In the genomic region with DNA sequence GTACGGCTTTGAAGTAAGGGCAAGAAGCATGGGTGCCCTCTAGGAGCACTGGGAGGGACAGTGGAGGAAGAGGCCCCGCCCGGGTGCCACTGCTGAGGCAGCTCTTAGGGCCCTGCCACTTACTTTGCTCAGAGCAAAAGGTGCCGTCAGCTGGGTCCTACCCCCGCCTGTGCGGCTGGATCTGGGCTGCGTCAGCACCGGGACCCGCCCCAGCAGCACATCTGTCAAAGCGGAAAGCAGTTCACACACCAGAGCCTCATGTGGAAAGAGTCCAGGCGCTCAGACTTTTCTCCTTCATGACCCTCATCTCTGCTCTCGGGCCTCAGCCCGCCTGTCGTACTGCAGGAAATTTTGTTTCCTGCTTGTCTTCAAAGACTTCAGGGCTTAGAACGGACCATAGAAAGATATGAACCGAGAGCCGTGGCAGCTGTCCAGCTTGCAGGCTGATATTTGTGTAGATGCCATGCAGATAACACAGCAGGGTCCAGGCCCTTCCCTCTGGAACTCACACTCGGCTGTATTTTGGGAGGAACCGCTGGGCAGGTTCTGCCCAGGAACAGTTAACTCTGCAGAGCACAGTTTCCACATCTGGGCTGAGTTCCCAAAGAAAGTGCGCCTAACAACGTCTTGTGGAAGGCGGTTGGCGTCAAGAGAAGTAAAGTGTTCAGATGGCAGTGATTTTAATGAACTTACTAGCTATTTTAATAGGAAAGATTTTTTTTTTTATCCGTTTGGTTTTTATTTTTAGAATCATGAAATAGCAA, we compare ENCODE assay signal across 12 cellular contexts. TPM values are rescaled to one million over a fixed set of nuclear protein-coding genes. Genes with fewer than 3 reads are reported as not detected.
DNase-seq lines count a peak whose midpoint lies in the region; ATAC-seq and TF ChIP-seq lines count a peak whose summit lies in the region.
"Had no signal": no experiment of that assay in that cellular context is flagged by ENCODE, and none has a peak within 500 bp of the region (broad histone marks: within the 10 kb centered on the region; RNA-seq: fewer than 3 reads in every experiment).

No MANE protein-coding gene starts in this region.

- intact Hi-C loops in transverse colon (cut with DNase I; ENCODE audit: low total_unique reads) = loop anchor here (2.0 to 10.0 kb wide), 2 partner anchors 257 to 451 kb away; a partner anchor contains a TSS
- intact Hi-C loops in activated naive CD4-positive, alpha-beta T cell treated with anti-CD3 and anti-CD28 coated beads for 36 hours (cut with micrococcal nuclease) = no loop called here

- no peaks in the 10 kb centered on the region for H3K4me1 Mint-ChIP-seq in activated naive CD4-positive, alpha-beta T cell treated with anti-CD3 and anti-CD28 coated beads for 36 hours (ENCODE audit: low read depth)

- H3K4me1 ChIP-seq in mucosa of rectum (ENCODE audit: control insufficient read depth in 2 of 2, insufficient read depth in 2 of 2, low read length in 2 of 2) (peaks cover 9 to 21% of the 10 kb centered on the region in 2 donors), transverse colon (peaks cover 15 to 22% (median 18%) of the 10 kb centered on the region in 4 donors)

- ATAC-seq in HG03378 (IDR thresholded peaks at IDR 0.05; ENCODE audit: unreplicated experiment) = no peak

- H3K27me3 Mint-ChIP-seq in activated naive CD4-positive, alpha-beta T cell treated with anti-CD3 and anti-CD28 coated beads for 36 hours (ENCODE audit: low read depth) = no peaks in the 10 kb centered on the region
- H3K27me3 Mint-ChIP-seq: stimulated activated memory B cell treated with anti-CD40 and anti-IgM and Interleukin-4, amounts not matched to agents 10 μg/mL and 1 μg/mL and 100 μg/mL, for 72 hours had no signal

- H3K9me3 ChIP-seq in mucosa of rectum (ENCODE audit: control insufficient read depth in 2 of 2, low read length in 2 of 2) (no peaks in the 10 kb centered on the region), transverse colon (no peaks in the 10 kb centered on the region)

- no peak for TF ChIP-seq CTCF in transverse colon (IDR thresholded peaks at IDR 0.05)

- H3K4me3 ChIP-seq in mucosa of rectum (ENCODE audit: low read length in 2 of 2) (no peak overlapping the region), transverse colon (no peak overlapping the region)

- no peak for TF ChIP-seq POLR2A in transverse colon (IDR thresholded peaks at IDR 0.05)

- in situ Hi-C loops in transverse colon (cut with MboI; ENCODE audit: low pct_ligation_motif_present in 1 of 4, low pct_unique_long_range_greater_than_20kb in 1 of 4, low sequenced_read_pairs in 3 of 4) = loop anchor here in 1 of 4 donors (10.0 kb wide), 1 partner anchor 447 kb away; no protein-coding TSS in a partner anchor

- H3K27me3 ChIP-seq in mucosa of rectum (ENCODE audit: control insufficient read depth in 2 of 2, insufficient read depth in 2 of 2, low read length in 2 of 2) = no peaks in the 10 kb centered on the region
- H3K27me3 ChIP-seq in transverse colon = no peaks in the 10 kb centered on the region

- no peak overlapping the region for H3K27ac Mint-ChIP-seq in activated naive CD4-positive, alpha-beta T cell treated with anti-CD3 and anti-CD28 coated beads for 36 hours
- H3K27ac Mint-ChIP-seq: stimulated activated memory B cell treated with anti-CD40 and anti-IgM and Interleukin-4, amounts not matched to agents 10 μg/mL and 1 μg/mL and 100 μg/mL, for 72 hours had no signal

- DNase-seq in glomerular visceral epithelial cell (ENCODE audit: extremely low spot score) (peak; percentile 71), transverse colon (peak; percentile 69), AG20443 (ENCODE audit: low spot score) (no peak), SHP77 treated with DMSO at 0.1 percent for 48 hours (lab: John Stamatoyannopoulos, UW) (no peak)
- no peak for DNase-seq in activated naive CD4-positive, alpha-beta T cell treated with anti-CD3 and anti-CD28 coated beads for 36 hours
- DNase-seq: activated T-cell treated with anti-CD3 and anti-CD28 coated beads for 4 hours, MV-4-11, T1000 had no signal

- TF ChIP-seq EP300 in transverse colon (IDR thresholded peaks at IDR 0.05; ENCODE audit: low read depth) = no peak

- peaks cover 10% of the 10 kb centered on the region for H3K36me3 Mint-ChIP-seq in activated naive CD4-positive, alpha-beta T cell treated with anti-CD3 and anti-CD28 coated beads for 36 hours (ENCODE audit: low read depth)

- H3K36me3 ChIP-seq in mucosa of rectum (ENCODE audit: control insufficient read depth in 2 of 2, insufficient read depth in 2 of 2, low read length in 2 of 2) (peaks cover 15 to 21% of the 10 kb centered on the region in 2 donors), transverse colon (peaks cover 0 to 6% (median 0%) of the 10 kb centered on the region in 4 donors)

- no peak overlapping the region for H3K9ac ChIP-seq in mucosa of rectum (ENCODE audit: low read depth in 1 of 2, low read length in 2 of 2)

- no peaks in the 10 kb centered on the region for H3K9me3 Mint-ChIP-seq in activated naive CD4-positive, alpha-beta T cell treated with anti-CD3 and anti-CD28 coated beads for 36 hours
- H3K9me3 Mint-ChIP-seq: stimulated activated memory B cell treated with anti-CD40 and anti-IgM and Interleukin-4, amounts not matched to agents 10 μg/mL and 1 μg/mL and 100 μg/mL, for 72 hours had no signal

- CTCF ChIA-PET in activated naive CD4-positive, alpha-beta T cell treated with anti-CD3 and anti-CD28 coated beads for 36 hours (lab: Charles Lee) = no interaction called here

- 14 to 39% (median 31%) methylated on average over 24 of the region's 24 CpGs for WGBS in adipose tissue, 3 donors
- WGBS in transverse colon (ENCODE audit: low coverage in 1 of 2), 2 donors = 42 to 61% methylated on average over 4 to 24 of the region's 24 CpGs

- H3K27ac ChIP-seq in adipose tissue (ENCODE audit: low read depth, low read length) (peak overlapping the region; percentile 29), mucosa of rectum (ENCODE audit: low read depth in 2 of 2, low read length in 2 of 2) (peak overlapping the region; percentile 59 to 66), transverse colon (peak overlapping the region; percentile 73 to 89 (median 80))

- H3K4me3 Mint-ChIP-seq in activated naive CD4-positive, alpha-beta T cell treated with anti-CD3 and anti-CD28 coated beads for 36 hours = no peak overlapping the region
- H3K4me3 Mint-ChIP-seq: stimulated activated memory B cell treated with anti-CD40 and anti-IgM and Interleukin-4, amounts not matched to agents 10 μg/mL and 1 μg/mL and 100 μg/mL, for 72 hours had no signal

RNA-seq across cellular contexts. Expression of a gene that starts 44.3 kb away (rescaled TPM):
- 10 to 100 TPM in 2 of 3 donors, 1 to 10 TPM in 1; 4.0 to 10.2 (median 10.1) TPM for polyA plus RNA-seq in adipose tissue
- total RNA-seq in transverse colon = 10 to 100 TPM; 15.7 to 53.9 (median 16.9) TPM
- 10 to 100 TPM; 15.5 to 15.8 TPM for total RNA-seq in activated naive CD4-positive, alpha-beta T cell treated with anti-CD3 and anti-CD28 coated beads for 36 hours

RNA-seq across cellular contexts. Expression of a gene that starts 44.9 kb away (rescaled TPM):
- 10 to 100 TPM; 11.0 to 14.6 (median 11.8) TPM for polyA plus RNA-seq in adipose tissue
- 10 to 100 TPM; 20.5 to 97.3 (median 34.6) TPM for total RNA-seq in transverse colon
- total RNA-seq in activated naive CD4-positive, alpha-beta T cell treated with anti-CD3 and anti-CD28 coated beads for 36 hours = 10 to 100 TPM; 26.2 to 27.5 TPM

Comparison
In these comparisons a context has a peak if more than half of its experiments do, and no peak if none do; other contexts are left out.
1. H3K27ac ChIP-seq: peak in every context shown above with its lines; median percentile 80 in transverse colon; 62 in mucosa of rectum; 29 in adipose tissue.
2. DNase-seq: peak in glomerular visceral epithelial cell (single experiment) and transverse colon (single experiment); none in AG20443 (single experiment), activated naive CD4-positive, alpha-beta T cell treated with anti-CD3 and anti-CD28 coated beads for 36 hours (single experiment) and SHP77 treated with DMSO at 0.1 percent for 48 hours (single experiment).